In the genomic region with DNA sequence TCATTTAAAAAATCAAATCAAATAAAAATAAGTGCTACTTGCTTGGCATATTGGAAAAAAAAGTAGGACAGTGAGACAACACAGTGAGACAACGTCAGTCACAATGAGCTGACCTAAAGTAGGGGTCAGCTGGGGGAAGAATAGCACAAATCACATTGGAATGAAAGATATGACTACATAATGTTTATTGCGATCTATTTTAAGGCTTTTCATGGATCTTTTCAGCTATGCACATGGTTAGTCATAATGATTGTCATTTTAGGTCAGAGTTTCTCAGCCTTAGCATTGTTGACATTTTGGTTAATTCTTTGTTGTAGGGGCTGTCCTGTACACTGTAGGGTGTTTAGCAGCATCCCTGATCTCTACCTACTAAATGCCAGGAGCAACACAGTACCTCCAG, we compare ENCODE assay signal across 14 cellular contexts. TPM values are rescaled to one million over a fixed set of nuclear protein-coding genes. Genes with fewer than 3 reads are reported as not detected.
DNase-seq lines count a peak whose midpoint lies in the region; TF ChIP-seq lines count a peak whose summit lies in the region.
"Had no signal": no experiment of that assay in that cellular context is flagged by ENCODE, and none has a peak within 500 bp of the region (broad histone marks: within the 10 kb centered on the region; RNA-seq: fewer than 3 reads in every experiment).

No MANE protein-coding gene starts in this region.

- H3K4me1 ChIP-seq in PC-9 (replicated peaks; ENCODE audit: insufficient read depth) (peaks cover 45% of the 10 kb centered on the region), spleen (peaks cover 0 to 30% (median 7%) of the 10 kb centered on the region in 6 donors)
- H3K4me1 ChIP-seq: colonic mucosa had no signal

- H3K27ac ChIP-seq in PC-9 (peak overlapping the region; percentile 23), spleen (peak overlapping the region in 1 of 8 donors; percentile 18)
- H3K27ac ChIP-seq: colonic mucosa, upper lobe of right lung had no signal

- intact Hi-C loops in PC-9 (cut with micrococcal nuclease; ENCODE audit: unreplicated experiment) (no loop called here), spleen (cut with DNase I; ENCODE audit: low total_unique reads) (no loop called here)

- peak overlapping the region; percentile 7; the same call in 1 of the 2 replicates for H3K4me2 ChIP-seq in PC-9

- POLR2A ChIA-PET in PC-9 (lab: Charles Lee; ENCODE audit: unreplicated experiment) = interaction anchor here (0.7 to 1.2 kb wide), 2 partner anchors 13 to 63 kb away, joined by 3 to 13 read pairs; no protein-coding TSS in a partner anchor

- H3K4me3 ChIP-seq in AG10803 (ENCODE audit: low read length) (no peak overlapping the region), PC-9 (no peak overlapping the region), epithelial cell of proximal tubule (ENCODE audit: low read depth, low read length) (no peak overlapping the region), spleen (no peak overlapping the region)
- H3K4me3 ChIP-seq: colonic mucosa, upper lobe of right lung had no signal

- CTCF ChIA-PET in PC-9 (lab: Charles Lee) = no interaction called here

- no TSS peak for BruUV-seq in PC-9 (replicated peaks; lab: Mats Ljungman, UMichigan)

- no peak for TF ChIP-seq POLR2A in spleen (IDR thresholded peaks at IDR 0.05)

- H3K27me3 ChIP-seq in PC-9 (ENCODE audit: insufficient read depth, low read depth) (no peaks in the 10 kb centered on the region), spleen (replicated peaks in 1 of 7) (no peaks in the 10 kb centered on the region)
- H3K27me3 ChIP-seq: colonic mucosa, upper lobe of right lung had no signal

- H2AFZ ChIP-seq in PC-9 = no peak overlapping the region

- TF ChIP-seq CTCF in AG10803 (conservative IDR thresholded peaks at IDR 0.05; ENCODE audit: low read length) = no peak
- TF ChIP-seq CTCF in PC-9 (conservative IDR thresholded peaks at IDR 0.05) = no peak
- no peak for TF ChIP-seq CTCF in epithelial cell of proximal tubule (conservative IDR thresholded peaks at IDR 0.05; ENCODE audit: low read depth, low read length)
- no peak for TF ChIP-seq CTCF in spleen (IDR thresholded peaks at IDR 0.05 in 8 of 11, conservative IDR thresholded peaks at IDR 0.05 in 3 of 11)

- 80 to 90% (median 83%) methylated on average over 2 of the region's 2 CpGs for WGBS in spleen, 5 donors

- peaks cover 12% of the 10 kb centered on the region; the same call in 1 of the 2 replicates for H3K36me3 ChIP-seq in PC-9 (ENCODE audit: low read depth)
- H3K36me3 ChIP-seq in spleen = peaks cover 0 to 36% (median 2%) of the 10 kb centered on the region in 6 donors
- H3K36me3 ChIP-seq: colonic mucosa had no signal

- DNase-seq in AG10803 (ENCODE audit: low read depth) (peak; percentile 72), PC-9 (peak in 1 of 2 experiments; percentile 75), epithelial cell of proximal tubule (ENCODE audit: low read depth) (peak; percentile 47), renal cortical epithelial cell (ENCODE audit: low read depth) (peak; percentile 65), spleen (no peak), hippocampal formation (lab: John Stamatoyannopoulos, UW) (no peak), SK-N-DZ (ENCODE audit: low spot score) (no peak)
- no peak for DNase-seq in stimulated activated CD4-positive, alpha-beta T cell treated with anti-CD3 and anti-CD28 coated beads, Interleukin-15, amount 100 ng/mL, for 24 hours
- DNase-seq: activated naive CD4-positive, alpha-beta T cell treated with anti-CD3 and anti-CD28 coated beads for 36 hours; colonic mucosa; DND-41; natural killer cell; NCI-H446 treated with DMSO at 0.1 percent for 48 hours; upper lobe of right lung had no signal

- no peaks in the 10 kb centered on the region for H4K20me1 ChIP-seq in PC-9 (ENCODE audit: insufficient read depth)

- peaks cover 36% of the 10 kb centered on the region for H3K79me2 ChIP-seq in PC-9 (ENCODE audit: low read depth)

- peaks cover 13% of the 10 kb centered on the region; the same call in 1 of the 2 replicates for H3F3A ChIP-seq in PC-9 (ENCODE audit: insufficient read depth, low read depth)

- H3K9me2 ChIP-seq in PC-9 (ENCODE audit: insufficient read depth) = no peaks in the 10 kb centered on the region

- H3K9me3 ChIP-seq in PC-9 (ENCODE audit: insufficient read depth, low read depth) (no peaks in the 10 kb centered on the region), spleen (no peaks in the 10 kb centered on the region)
- H3K9me3 ChIP-seq: colonic mucosa, upper lobe of right lung had no signal

RNA-seq across cellular contexts. Expression of gene CMSS1, which starts 44.5 kb away (rescaled TPM):
- total RNA-seq in PC-9 (2021) = 96.8 and 98.9 TPM in 2 replicates
- total RNA-seq in epithelial cell of proximal tubule = 28.4 and 34.9 TPM in 2 replicates
- 15.1 and 17.2 TPM in 2 replicates for total RNA-seq in renal cortical epithelial cell
- total RNA-seq in spleen = 10 to 100 TPM in 6 of 7 donors, 1 to 10 TPM in 1; 6.9 to 25.6 (median 17.9) TPM
- polyA plus RNA-seq in spleen = 10 to 100 TPM; 23.5 to 30.1 (median 24.5) TPM
- polyA plus RNA-seq in SK-N-DZ (2014; cell fraction: cytosol; rRNA removed) = 79.9 and 84.6 TPM in 2 replicates
- 45.8 and 51.6 TPM in 2 replicates for polyA plus RNA-seq in SK-N-DZ (2014; cell fraction: nucleus; rRNA removed)

Comparison
In these comparisons a context has a peak if more than half of its experiments do, and no peak if none do; other contexts are left out.
1. DNase-seq: peak in AG10803 (single experiment), epithelial cell of proximal tubule (single experiment) and renal cortical epithelial cell (single experiment); none in spleen (single experiment), hippocampal formation (0 of 2), SK-N-DZ (single experiment) and stimulated activated CD4-positive, alpha-beta T cell treated with anti-CD3 and anti-CD28 coated beads, Interleukin-15, amount 100 ng/mL, for 24 hours (single experiment).